In the genomic region with DNA sequence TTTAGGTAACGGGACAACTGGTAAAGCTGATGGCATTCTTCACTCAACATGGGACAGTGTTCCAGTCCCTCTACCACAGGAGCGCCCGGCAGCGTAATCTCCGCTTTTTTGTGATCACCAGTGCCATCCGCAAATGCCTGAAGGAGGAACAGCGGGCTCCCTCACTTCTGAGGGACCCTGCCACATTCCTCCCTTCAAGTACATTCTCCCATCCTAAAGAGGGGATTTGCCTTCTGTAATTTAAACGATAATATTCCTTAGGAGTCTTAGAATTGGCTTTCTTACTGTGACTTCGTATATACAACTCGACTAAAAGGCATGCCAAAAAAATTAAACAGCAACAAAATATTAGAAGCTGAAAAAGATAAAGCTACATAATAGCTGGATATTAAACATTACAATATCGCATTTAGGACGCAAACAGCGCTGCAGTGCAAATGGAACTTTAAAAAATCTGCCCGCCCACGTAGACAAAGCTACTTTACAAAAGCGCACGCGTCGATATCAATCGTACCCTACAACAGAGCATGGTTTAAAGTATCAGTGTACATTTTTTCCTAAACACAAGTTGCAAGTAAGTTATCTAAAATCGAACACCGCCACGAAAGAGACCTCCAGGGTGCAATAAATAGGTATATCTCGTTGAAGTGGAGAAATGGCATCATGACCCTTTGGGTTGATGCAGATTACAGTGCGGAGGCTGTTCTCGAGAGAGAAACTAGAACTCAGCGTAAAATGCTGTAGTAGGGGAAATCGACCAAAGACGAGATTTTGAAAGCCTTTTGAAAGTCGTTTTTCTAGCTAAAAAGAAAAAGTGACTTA, we compare ENCODE assay signal across 9 cellular contexts. TPM values are rescaled to one million over a fixed set of nuclear protein-coding genes. Genes with fewer than 3 reads are reported as not detected.
DNase-seq lines count a peak whose midpoint lies in the region; ATAC-seq and TF ChIP-seq lines count a peak whose summit lies in the region.
"Had no signal": no experiment of that assay in that cellular context is flagged by ENCODE, and none has a peak within 500 bp of the region (broad histone marks: within the 10 kb centered on the region; RNA-seq: fewer than 3 reads in every experiment).

No MANE protein-coding gene starts in this region.

- TF ChIP-seq CTCF in brain (conservative IDR thresholded peaks at IDR 0.05) = no peak
- TF ChIP-seq CTCF in uterus (IDR thresholded peaks at IDR 0.05) = no peak

- no peaks in the 10 kb centered on the region for H3K36me3 Mint-ChIP-seq in brain

- ATAC-seq in GM18502 (IDR thresholded peaks at IDR 0.05; ENCODE audit: poor library complexity, unreplicated experiment) (peak; percentile 52), HG02973 (IDR thresholded peaks at IDR 0.05; ENCODE audit: unreplicated experiment) (peak; percentile 22), left lobe of liver (peak; percentile 19), GM19455 (IDR thresholded peaks at IDR 0.05; ENCODE audit: unreplicated experiment) (no peak), HG03196 (IDR thresholded peaks at IDR 0.05; ENCODE audit: unreplicated experiment) (no peak)

- peak overlapping the region; percentile 56 to 71 for H3K27ac ChIP-seq in uterus

- no peaks in the 10 kb centered on the region for H3K9me3 ChIP-seq in uterus

- no peak for TF ChIP-seq POLR2A in uterus (IDR thresholded peaks at IDR 0.05)

- H3K4me3 ChIP-seq in uterus = peak overlapping the region; percentile 28 to 50

- H3K27me3 ChIP-seq in uterus = peaks cover 0 to 11% of the 10 kb centered on the region in 2 donors

- peak overlapping the region; percentile 18 to 63 (median 27) for H3K27ac Mint-ChIP-seq in brain

- peaks cover 45% of the 10 kb centered on the region for H3K4me1 Mint-ChIP-seq in brain

- intact Hi-C loops in uterus (cut with DNase I; ENCODE audit: low total_unique reads) = no loop called here

- H3K27me3 Mint-ChIP-seq in brain = peaks cover 55% of the 10 kb centered on the region

- peak overlapping the region; percentile 85 to 94 (median 89) for H3K4me3 Mint-ChIP-seq in brain

- H3K36me3 ChIP-seq in uterus = no peaks in the 10 kb centered on the region

- peaks cover 0 to 7% (median 0%) of the 10 kb centered on the region in 5 experiments for H3K9me3 Mint-ChIP-seq in brain

- H3K4me1 ChIP-seq in uterus = no peaks in the 10 kb centered on the region

- peak; percentile 57 for DNase-seq in left lobe of liver (ENCODE audit: low spot score)
- DNase-seq in uterus = no peak
- no peak for DNase-seq in NOMO-1 (lab: John Stamatoyannopoulos, UW; ENCODE audit: unreplicated experiment in 2 of 2)

RNA-seq across cellular contexts. Expression of gene VSNL1, which starts 2.3 kb away (rescaled TPM):
- polyA plus RNA-seq in brain (ENCODE audit: insufficient read depth, low read depth, low replicate concordance) = 124 TPM
- total RNA-seq in left lobe of liver (11.9 TPM), uterus (1 to 10 TPM in 1 of 4 donors, under 1 TPM in 2, not detected in 1; 0.29 to 1.8 (median 0.61) TPM)
- total RNA-seq: lung microvascular endothelial cell had no signal

RNA-seq across cellular contexts. Expression of gene RAD51AP2, which starts 20.0 kb away (rescaled TPM):
- not detected for polyA plus RNA-seq in brain (ENCODE audit: insufficient read depth, low read depth, low replicate concordance)
- total RNA-seq in left lobe of liver (0.30 TPM), uterus (under 1 TPM in 1 of 4 donors, not detected in 3; 0.69 TPM)
- total RNA-seq: lung microvascular endothelial cell had no signal

Comparison
In these comparisons a context has a peak if more than half of its experiments do, and no peak if none do; other contexts are left out.
1. ATAC-seq: peak in GM18502 (single experiment), HG02973 (single experiment) and left lobe of liver (single experiment); none in GM19455 (single experiment) and HG03196 (single experiment).